In genomic region chr1:48003741-48004503, GRCh38 we compare ENCODE assay signal across 17 cellular contexts. TPM values are rescaled to one million over a fixed set of nuclear protein-coding genes. Genes with fewer than 3 reads are reported as not detected.
DNase-seq lines count a peak whose midpoint lies in the region; ATAC-seq, FAIRE-seq and TF ChIP-seq lines count a peak whose summit lies in the region.
"Had no signal": no experiment of that assay in that cellular context is flagged by ENCODE, and none has a peak within 500 bp of the region (broad histone marks: within the 10 kb centered on the region; RNA-seq: fewer than 3 reads in every experiment).

No MANE protein-coding gene starts in this region.

- DNase-seq in DMS79 treated with DMSO at 0.1 percent for 48 hours (lab: John Stamatoyannopoulos, UW) = peak; percentile 79
- DNase-seq in NCI-H187 (lab: John Stamatoyannopoulos, UW) = peak; percentile 56 to 85
- DNase-seq in NCI-H774 (lab: John Stamatoyannopoulos, UW) = peak; percentile 60
- peak in 1 of 2 donors; percentile 48 for DNase-seq in left colon
- DNase-seq in D721Med (ENCODE audit: insufficient read length, low spot score) = no peak
- DNase-seq in activated T-helper 2 cell treated with anti-CD3 and anti-CD28 coated beads, Interferon-gamma antibody, Interleukin-2, Interleukin-4, amounts not matched to agents 10 μg/mL and 5 μg/mL and 100 μg/mL, durations not matched to agents 14 hours and 24 hours and 36 hours (ENCODE audit: low spot score) = no peak
- no peak for DNase-seq in KG1 (lab: John Stamatoyannopoulos, UW)
- DNase-seq: activated CD4-positive, alpha-beta memory T cell treated with anti-CD3 and anti-CD28 coated beads, Interleukin-2, amount 10 ng/mL, durations not matched to agents 7 days and 5 days; anterior cingulate cortex; lower lobe of right lung; MM.1S; stimulated activated CD4-positive, alpha-beta T cell treated with anti-CD3 and anti-CD28 coated beads, Interleukin-4, amount 100 ng/mL, for 24 hours; trophoblast cell had no signal

- intact Hi-C loops in left colon (cut with DNase I, micrococcal nuclease) = no loop called here
- intact Hi-C loops in activated T-helper 2 cell treated with anti-CD3 and anti-CD28 coated beads, Interferon-gamma antibody, Interleukin-2, Interleukin-4, amounts not matched to agents 10 μg/mL and 5 μg/mL and 100 μg/mL, durations not matched to agents 14 hours and 24 hours and 36 hours (cut with micrococcal nuclease) = no loop called here

- ATAC-seq in left colon = peak; percentile 96
- no peak for ATAC-seq in HG03175 (IDR thresholded peaks at IDR 0.05; ENCODE audit: unreplicated experiment)
- ATAC-seq: lower lobe of right lung, sciatic nerve had no signal

- H3K4me3 Mint-ChIP-seq in activated T-helper 2 cell treated with anti-CD3 and anti-CD28 coated beads, Interferon-gamma antibody, Interleukin-2, Interleukin-4, amounts not matched to agents 10 μg/mL and 5 μg/mL and 100 μg/mL, durations not matched to agents 14 hours and 24 hours and 36 hours (ENCODE audit: low read depth) = no peak overlapping the region
- H3K4me3 Mint-ChIP-seq: activated CD4-positive, alpha-beta memory T cell treated with anti-CD3 and anti-CD28 coated beads, Interleukin-2, amount 10 ng/mL, durations not matched to agents 7 days and 5 days; B cell had no signal

- H3K27me3 Mint-ChIP-seq in activated T-helper 2 cell treated with anti-CD3 and anti-CD28 coated beads, Interferon-gamma antibody, Interleukin-2, Interleukin-4, amounts not matched to agents 10 μg/mL and 5 μg/mL and 100 μg/mL, durations not matched to agents 14 hours and 24 hours and 36 hours (ENCODE audit: low read depth) = peaks cover 9% of the 10 kb centered on the region

- no peak for TF ChIP-seq CTCF in D721Med (IDR thresholded peaks at IDR 0.05; ENCODE audit: insufficient read depth, missing control alignments)

- H3K9me3 Mint-ChIP-seq in activated T-helper 2 cell treated with anti-CD3 and anti-CD28 coated beads, Interferon-gamma antibody, Interleukin-2, Interleukin-4, amounts not matched to agents 10 μg/mL and 5 μg/mL and 100 μg/mL, durations not matched to agents 14 hours and 24 hours and 36 hours = no peaks in the 10 kb centered on the region
- H3K9me3 Mint-ChIP-seq: activated CD4-positive, alpha-beta memory T cell treated with anti-CD3 and anti-CD28 coated beads, Interleukin-2, amount 10 ng/mL, durations not matched to agents 7 days and 5 days had no signal

- no peaks in the 10 kb centered on the region for H3K4me1 Mint-ChIP-seq in activated T-helper 2 cell treated with anti-CD3 and anti-CD28 coated beads, Interferon-gamma antibody, Interleukin-2, Interleukin-4, amounts not matched to agents 10 μg/mL and 5 μg/mL and 100 μg/mL, durations not matched to agents 14 hours and 24 hours and 36 hours (ENCODE audit: low read depth)
- H3K4me1 Mint-ChIP-seq: activated CD4-positive, alpha-beta memory T cell treated with anti-CD3 and anti-CD28 coated beads, Interleukin-2, amount 10 ng/mL, durations not matched to agents 7 days and 5 days; B cell had no signal

- H3K27ac Mint-ChIP-seq in activated T-helper 2 cell treated with anti-CD3 and anti-CD28 coated beads, Interferon-gamma antibody, Interleukin-2, Interleukin-4, amounts not matched to agents 10 μg/mL and 5 μg/mL and 100 μg/mL, durations not matched to agents 14 hours and 24 hours and 36 hours = no peak overlapping the region
- H3K27ac Mint-ChIP-seq: activated CD4-positive, alpha-beta memory T cell treated with anti-CD3 and anti-CD28 coated beads, Interleukin-2, amount 10 ng/mL, durations not matched to agents 7 days and 5 days; B cell had no signal

- no peaks in the 10 kb centered on the region for H3K36me3 Mint-ChIP-seq in activated T-helper 2 cell treated with anti-CD3 and anti-CD28 coated beads, Interferon-gamma antibody, Interleukin-2, Interleukin-4, amounts not matched to agents 10 μg/mL and 5 μg/mL and 100 μg/mL, durations not matched to agents 14 hours and 24 hours and 36 hours (ENCODE audit: low read depth)

- FAIRE-seq in D721Med (lab: Jason Lieb, UNC) = no peak

RNA-seq across cellular contexts. Expression of gene TRABD2B, which starts 6.7 kb away (rescaled TPM):
- 1 to 10 TPM in 1 of 2 donors, under 1 TPM in 1; 0.70 to 1.0 TPM for total RNA-seq in left colon
- not detected in 2 replicates for total RNA-seq in activated T-helper 2 cell treated with anti-CD3 and anti-CD28 coated beads, Interferon-gamma antibody, Interleukin-2, Interleukin-4, amounts not matched to agents 10 μg/mL and 5 μg/mL and 100 μg/mL, durations not matched to agents 14 hours and 24 hours and 36 hours
- total RNA-seq: activated CD4-positive, alpha-beta memory T cell treated with anti-CD3 and anti-CD28 coated beads, Interleukin-2, amount 10 ng/mL, durations not matched to agents 7 days and 5 days; B cell; HT1080 had no signal

Comparison
In these comparisons a context has a peak if more than half of its experiments do, and no peak if none do; other contexts are left out.
1. DNase-seq: peak in DMS79 treated with DMSO at 0.1 percent for 48 hours (single experiment), NCI-H187 (2 of 2) and NCI-H774 (single experiment); none in D721Med (single experiment), activated T-helper 2 cell treated with anti-CD3 and anti-CD28 coated beads, Interferon-gamma antibody, Interleukin-2, Interleukin-4, amounts not matched to agents 10 μg/mL and 5 μg/mL and 100 μg/mL, durations not matched to agents 14 hours and 24 hours and 36 hours (single experiment) and KG1 (single experiment).